In the genomic region with DNA sequence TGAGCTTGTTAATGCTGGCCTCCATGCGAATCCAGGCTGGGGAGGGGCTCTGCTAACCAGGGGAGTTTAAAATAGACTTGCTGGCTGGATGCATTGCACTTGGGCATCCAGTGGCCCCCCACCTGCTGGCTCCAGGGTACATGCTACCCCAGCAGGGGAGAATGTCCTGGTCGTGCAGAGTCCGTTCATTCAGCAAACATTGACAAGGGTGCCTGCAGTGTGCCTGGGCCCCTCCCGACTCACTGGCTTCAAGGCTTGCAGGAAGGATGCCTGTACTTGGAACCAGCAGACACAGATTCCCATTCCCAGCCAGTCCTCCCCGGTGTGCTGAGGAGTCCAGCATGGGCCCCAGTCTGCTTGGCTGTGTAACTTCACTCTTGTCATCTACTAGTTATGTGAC, we compare ENCODE assay signal across 16 cellular contexts. TPM values are rescaled to one million over a fixed set of nuclear protein-coding genes. Genes with fewer than 3 reads are reported as not detected.
DNase-seq lines count a peak whose midpoint lies in the region; ATAC-seq and TF ChIP-seq lines count a peak whose summit lies in the region.
"Had no signal": no experiment of that assay in that cellular context is flagged by ENCODE, and none has a peak within 500 bp of the region (broad histone marks: within the 10 kb centered on the region; RNA-seq: fewer than 3 reads in every experiment).

No MANE protein-coding gene starts in this region.

- no peaks in the 10 kb centered on the region for H3K27me3 Mint-ChIP-seq in activated naive CD4-positive, alpha-beta T cell treated with anti-CD3 and anti-CD28 coated beads, Interleukin-2, amount 50 U/mL, for 24 hours
- H3K27me3 Mint-ChIP-seq in T-helper 17 cell (peaks cover 4% of the 10 kb centered on the region), endodermal cell (ENCODE audit: insufficient read depth) (no peaks in the 10 kb centered on the region)
- H3K27me3 Mint-ChIP-seq in stimulated activated naive CD8-positive, alpha-beta T cell treated with anti-CD3 and anti-CD28 coated beads, Interleukin-15, amount 100 ng/mL, for 72 hours: no peaks in the 10 kb centered on the region

- no peaks in the 10 kb centered on the region for H3K9me3 Mint-ChIP-seq in activated naive CD4-positive, alpha-beta T cell treated with anti-CD3 and anti-CD28 coated beads, Interleukin-2, amount 50 U/mL, for 24 hours
- no peaks in the 10 kb centered on the region for H3K9me3 Mint-ChIP-seq in endodermal cell
- H3K9me3 Mint-ChIP-seq in stimulated activated naive CD8-positive, alpha-beta T cell treated with anti-CD3 and anti-CD28 coated beads, Interleukin-15, amount 100 ng/mL, for 72 hours: no peaks in the 10 kb centered on the region

- WGBS in endodermal cell (ENCODE audit: insufficient coverage in 1 of 2, insufficient read length in 1 of 2), 2 experiments: 89 to 91% methylated on average over 5 of the region's 5 CpGs
- WGBS in tibial nerve, 2 donors: 80 to 91% methylated on average over 5 of the region's 5 CpGs

- H3K9me3 ChIP-seq in T-helper 17 cell (ENCODE audit: control insufficient read depth, low read length, poor library complexity, severe bottlenecking) (no peaks in the 10 kb centered on the region), endodermal cell (ENCODE audit: control insufficient read depth, low read length) (no peaks in the 10 kb centered on the region), tibial nerve (no peaks in the 10 kb centered on the region)
- H3K9me3 ChIP-seq: esophagus squamous epithelium, right atrium auricular region had no signal

- no peak for DNase-seq in activated naive CD4-positive, alpha-beta T cell treated with Interleukin-2 at 50 U/mL for 16 hours
- DNase-seq in T-helper 17 cell (no peak), endodermal cell (no peak), tibial nerve (ENCODE audit: low spot score in 2 of 2) (no peak), kidney glomerular epithelial cell (lab: John Stamatoyannopoulos, UW) (no peak)
- DNase-seq in stimulated activated naive CD8-positive, alpha-beta T cell treated with anti-CD3 and anti-CD28 coated beads, Interleukin-15, amount 100 ng/mL, for 72 hours: no peak
- DNase-seq: activated CD4-positive, alpha-beta T cell treated with anti-CD3 and anti-CD28 coated beads for 48 hours; activated effector memory CD4-positive, alpha-beta T cell treated with Interleukin-2 at 50 U/mL for 16 hours; cortex of kidney; esophagus squamous epithelium; HCEC 1CT; NCI-H2227 treated with DMSO at 0.1 percent for 48 hours; SHP77 treated with DMSO at 0.1 percent for 48 hours had no signal

- H3K4me3 Mint-ChIP-seq in activated naive CD4-positive, alpha-beta T cell treated with anti-CD3 and anti-CD28 coated beads, Interleukin-2, amount 50 U/mL, for 24 hours: peak overlapping the region; percentile 95
- H3K4me3 Mint-ChIP-seq in T-helper 17 cell (peak overlapping the region; percentile 49), endodermal cell (peak overlapping the region; percentile 95)
- peak overlapping the region; percentile 23 to 31 for H3K4me3 Mint-ChIP-seq in stimulated activated naive CD8-positive, alpha-beta T cell treated with anti-CD3 and anti-CD28 coated beads, Interleukin-15, amount 100 ng/mL, for 72 hours

- no peak for TF ChIP-seq POLR2A in tibial nerve (IDR thresholded peaks at IDR 0.05)

- H3K36me3 ChIP-seq in endodermal cell (ENCODE audit: control insufficient read depth, insufficient read depth, low read length) (peaks cover 15% of the 10 kb centered on the region), tibial nerve (peaks cover 0 to 33% (median 0%) of the 10 kb centered on the region in 3 donors)
- H3K36me3 ChIP-seq: right atrium auricular region had no signal

- no peak for TF ChIP-seq CTCF in endodermal cell (conservative IDR thresholded peaks at IDR 0.05)
- TF ChIP-seq CTCF in tibial nerve (IDR thresholded peaks at IDR 0.05): no peak

- H3K36me3 Mint-ChIP-seq in activated naive CD4-positive, alpha-beta T cell treated with anti-CD3 and anti-CD28 coated beads, Interleukin-2, amount 50 U/mL, for 24 hours: peaks cover 9% of the 10 kb centered on the region
- H3K36me3 Mint-ChIP-seq in T-helper 17 cell (ENCODE audit: low read depth): peaks cover 7% of the 10 kb centered on the region
- H3K36me3 Mint-ChIP-seq in endodermal cell (ENCODE audit: low read depth): peaks cover 25% of the 10 kb centered on the region

- H3K4me1 Mint-ChIP-seq in activated naive CD4-positive, alpha-beta T cell treated with anti-CD3 and anti-CD28 coated beads, Interleukin-2, amount 50 U/mL, for 24 hours: peaks cover 42% of the 10 kb centered on the region
- H3K4me1 Mint-ChIP-seq in T-helper 17 cell (peaks cover 15% of the 10 kb centered on the region), endodermal cell (peaks cover 16% of the 10 kb centered on the region)
- H3K4me1 Mint-ChIP-seq in stimulated activated naive CD8-positive, alpha-beta T cell treated with anti-CD3 and anti-CD28 coated beads, Interleukin-15, amount 100 ng/mL, for 72 hours: peaks cover 46% of the 10 kb centered on the region

- H3K27ac ChIP-seq in endodermal cell (ENCODE audit: low read depth, low read length) (no peak overlapping the region), tibial nerve (peak overlapping the region in 1 of 4 donors; percentile 91)
- H3K27ac ChIP-seq: right atrium auricular region had no signal

- H3K4me1 ChIP-seq in endodermal cell (ENCODE audit: control insufficient read depth, insufficient read depth, low read length) (peaks cover 7% of the 10 kb centered on the region), tibial nerve (peaks cover 0 to 23% (median 5%) of the 10 kb centered on the region in 4 donors)

- no peak overlapping the region for H3K27ac Mint-ChIP-seq in activated naive CD4-positive, alpha-beta T cell treated with anti-CD3 and anti-CD28 coated beads, Interleukin-2, amount 50 U/mL, for 24 hours
- H3K27ac Mint-ChIP-seq in T-helper 17 cell: no peak overlapping the region
- H3K27ac Mint-ChIP-seq in endodermal cell: no peak overlapping the region
- H3K27ac Mint-ChIP-seq in stimulated activated naive CD8-positive, alpha-beta T cell treated with anti-CD3 and anti-CD28 coated beads, Interleukin-15, amount 100 ng/mL, for 72 hours: no peak overlapping the region

- no peak overlapping the region for H3K9ac ChIP-seq in endodermal cell (ENCODE audit: extremely low read depth, low read length, poor library complexity, severe bottlenecking)

- H3K4me3 ChIP-seq in endodermal cell (ENCODE audit: low read length): no peak overlapping the region
- no peak overlapping the region for H3K4me3 ChIP-seq in tibial nerve
- H3K4me3 ChIP-seq: right atrium auricular region had no signal

- no peak for ATAC-seq in T-helper 17 cell
- no peak for ATAC-seq in stimulated activated naive CD8-positive, alpha-beta T cell treated with anti-CD3 and anti-CD28 coated beads, Interleukin-15, amount 100 ng/mL, for 72 hours
- no peak for ATAC-seq in HG03378 (IDR thresholded peaks at IDR 0.05; ENCODE audit: unreplicated experiment)

- no peak for TF ChIP-seq EP300 in tibial nerve (IDR thresholded peaks at IDR 0.05)

- H3K27me3 ChIP-seq in endodermal cell (ENCODE audit: control insufficient read depth, insufficient read depth, low read length, poor library complexity, severe bottlenecking): no peaks in the 10 kb centered on the region
- no peaks in the 10 kb centered on the region for H3K27me3 ChIP-seq in tibial nerve
- H3K27me3 ChIP-seq: esophagus squamous epithelium, right atrium auricular region had no signal

RNA-seq across cellular contexts. Expression of a gene that starts 1.5 kb away (rescaled TPM):
- total RNA-seq in T-helper 17 cell (1 to 10 TPM; 3.2 to 3.3 TPM), endodermal cell (10 to 100 TPM; 14.1 to 16.8 TPM), tibial nerve (10 to 100 TPM in 1 of 4 donors, 1 to 10 TPM in 3; 6.5 to 10.1 (median 7.4) TPM)
- 11.4 TPM for polyA plus RNA-seq in endodermal cell (2013, experiment 1 of 2)
- 9.7 TPM for polyA plus RNA-seq in endodermal cell (2013, experiment 2 of 2)

Comparison
In these comparisons a context has a peak if more than half of its experiments do, and no peak if none do; other contexts are left out.
1. H3K4me3 Mint-ChIP-seq: peak in every context shown above with its lines; median percentile 95 in activated naive CD4-positive, alpha-beta T cell treated with anti-CD3 and anti-CD28 coated beads, Interleukin-2, amount 50 U/mL, for 24 hours; 95 in endodermal cell; 49 in T-helper 17 cell; 27 in stimulated activated naive CD8-positive, alpha-beta T cell treated with anti-CD3 and anti-CD28 coated beads, Interleukin-15, amount 100 ng/mL, for 72 hours.